ENCODE assay signal across 2 cellular contexts in the genomic region with DNA sequence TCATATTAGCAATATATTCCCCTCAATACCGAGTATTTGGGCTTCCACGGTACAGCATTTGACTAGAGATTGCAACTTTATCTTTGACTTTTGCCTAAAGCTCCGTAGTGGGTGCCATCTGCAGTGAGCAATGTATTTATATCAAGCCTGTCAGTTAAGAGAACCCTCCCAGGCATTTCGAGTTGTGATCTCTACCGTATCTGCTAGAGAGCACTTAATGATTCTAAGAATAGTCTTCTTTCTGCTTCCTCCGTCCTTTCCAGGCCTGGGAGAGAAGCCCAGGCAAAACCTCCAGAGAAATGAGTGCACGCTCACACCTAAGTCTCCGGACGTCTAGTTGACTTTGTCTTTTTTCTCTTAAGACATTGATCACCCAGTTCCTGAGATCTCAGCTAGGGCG.
TF ChIP-seq lines count a peak whose summit lies in the region.

No MANE protein-coding gene starts in this region.

TF ChIP-seq in GM23338, 12 proteins besides CTCF, POLR2A, EP300 and RAD21 (continued from another document):
- TF ChIP-seq ETS1 (IDR thresholded peaks at IDR 0.05): no peak
- no peak for TF ChIP-seq EZH2phosphoT487 (IDR thresholded peaks at IDR 0.05; ENCODE audit: unreplicated experiment)
- TF ChIP-seq, protein P1, sequence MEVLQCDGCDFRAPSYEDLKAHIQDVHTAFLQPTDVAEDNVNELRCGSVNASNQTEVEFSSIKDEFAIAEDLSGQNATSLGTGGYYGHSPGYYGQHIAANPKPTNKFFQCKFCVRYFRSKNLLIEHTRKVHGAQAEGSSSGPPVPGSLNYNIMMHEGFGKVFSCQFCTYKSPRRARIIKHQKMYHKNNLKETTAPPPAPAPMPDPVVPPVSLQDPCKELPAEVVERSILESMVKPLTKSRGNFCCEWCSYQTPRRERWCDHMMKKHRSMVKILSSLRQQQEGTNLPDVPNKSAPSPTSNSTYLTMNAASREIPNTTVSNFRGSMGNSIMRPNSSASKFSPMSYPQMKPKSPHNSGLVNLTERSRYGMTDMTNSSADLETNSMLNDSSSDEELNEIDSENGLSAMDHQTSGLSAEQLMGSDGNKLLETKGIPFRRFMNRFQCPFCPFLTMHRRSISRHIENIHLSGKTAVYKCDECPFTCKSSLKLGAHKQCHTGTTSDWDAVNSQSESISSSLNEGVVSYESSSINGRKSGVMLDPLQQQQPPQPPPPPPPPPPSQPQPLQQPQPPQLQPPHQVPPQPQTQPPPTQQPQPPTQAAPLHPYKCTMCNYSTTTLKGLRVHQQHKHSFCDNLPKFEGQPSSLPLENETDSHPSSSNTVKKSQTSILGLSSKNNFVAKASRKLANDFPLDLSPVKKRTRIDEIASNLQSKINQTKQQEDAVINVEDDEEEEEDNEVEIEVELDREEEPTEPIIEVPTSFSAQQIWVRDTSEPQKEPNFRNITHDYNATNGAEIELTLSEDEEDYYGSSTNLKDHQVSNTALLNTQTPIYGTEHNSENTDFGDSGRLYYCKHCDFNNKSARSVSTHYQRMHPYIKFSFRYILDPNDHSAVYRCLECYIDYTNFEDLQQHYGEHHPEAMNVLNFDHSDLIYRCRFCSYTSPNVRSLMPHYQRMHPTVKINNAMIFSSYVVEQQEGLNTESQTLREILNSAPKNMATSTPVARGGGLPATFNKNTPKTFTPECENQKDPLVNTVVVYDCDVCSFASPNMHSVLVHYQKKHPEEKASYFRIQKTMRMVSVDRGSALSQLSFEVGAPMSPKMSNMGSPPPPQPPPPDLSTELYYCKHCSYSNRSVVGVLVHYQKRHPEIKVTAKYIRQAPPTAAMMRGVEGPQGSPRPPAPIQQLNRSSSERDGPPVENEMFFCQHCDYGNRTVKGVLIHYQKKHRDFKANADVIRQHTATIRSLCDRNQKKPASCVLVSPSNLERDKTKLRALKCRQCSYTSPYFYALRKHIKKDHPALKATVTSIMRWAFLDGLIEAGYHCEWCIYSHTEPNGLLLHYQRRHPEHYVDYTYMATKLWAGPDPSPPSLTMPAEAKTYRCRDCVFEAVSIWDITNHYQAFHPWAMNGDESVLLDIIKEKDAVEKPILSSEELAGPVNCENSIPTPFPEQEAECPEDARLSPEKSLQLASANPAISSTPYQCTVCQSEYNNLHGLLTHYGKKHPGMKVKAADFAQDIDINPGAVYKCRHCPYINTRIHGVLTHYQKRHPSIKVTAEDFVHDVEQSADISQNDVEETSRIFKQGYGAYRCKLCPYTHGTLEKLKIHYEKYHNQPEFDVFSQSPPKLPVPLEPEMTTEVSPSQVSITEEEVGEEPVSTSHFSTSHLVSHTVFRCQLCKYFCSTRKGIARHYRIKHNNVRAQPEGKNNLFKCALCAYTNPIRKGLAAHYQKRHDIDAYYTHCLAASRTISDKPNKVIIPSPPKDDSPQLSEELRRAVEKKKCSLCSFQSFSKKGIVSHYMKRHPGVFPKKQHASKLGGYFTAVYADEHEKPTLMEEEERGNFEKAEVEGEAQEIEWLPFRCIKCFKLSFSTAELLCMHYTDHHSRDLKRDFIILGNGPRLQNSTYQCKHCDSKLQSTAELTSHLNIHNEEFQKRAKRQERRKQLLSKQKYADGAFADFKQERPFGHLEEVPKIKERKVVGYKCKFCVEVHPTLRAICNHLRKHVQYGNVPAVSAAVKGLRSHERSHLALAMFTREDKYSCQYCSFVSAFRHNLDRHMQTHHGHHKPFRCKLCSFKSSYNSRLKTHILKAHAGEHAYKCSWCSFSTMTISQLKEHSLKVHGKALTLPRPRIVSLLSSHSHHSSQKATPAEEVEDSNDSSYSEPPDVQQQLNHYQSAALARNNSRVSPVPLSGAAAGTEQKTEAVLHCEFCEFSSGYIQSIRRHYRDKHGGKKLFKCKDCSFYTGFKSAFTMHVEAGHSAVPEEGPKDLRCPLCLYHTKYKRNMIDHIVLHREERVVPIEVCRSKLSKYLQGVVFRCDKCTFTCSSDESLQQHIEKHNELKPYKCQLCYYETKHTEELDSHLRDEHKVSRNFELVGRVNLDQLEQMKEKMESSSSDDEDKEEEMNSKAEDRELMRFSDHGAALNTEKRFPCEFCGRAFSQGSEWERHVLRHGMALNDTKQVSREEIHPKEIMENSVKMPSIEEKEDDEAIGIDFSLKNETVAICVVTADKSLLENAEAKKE (CRISPR knock-in tag; IDR thresholded peaks at IDR 0.05): no peak
- TF ChIP-seq POLR2AphosphoS5 (IDR thresholded peaks at IDR 0.05; ENCODE audit: low read depth): no peak
- TF ChIP-seq NANOG (IDR thresholded peaks at IDR 0.05; ENCODE audit: borderline replicate concordance): no peak
- TF ChIP-seq, protein P2, sequence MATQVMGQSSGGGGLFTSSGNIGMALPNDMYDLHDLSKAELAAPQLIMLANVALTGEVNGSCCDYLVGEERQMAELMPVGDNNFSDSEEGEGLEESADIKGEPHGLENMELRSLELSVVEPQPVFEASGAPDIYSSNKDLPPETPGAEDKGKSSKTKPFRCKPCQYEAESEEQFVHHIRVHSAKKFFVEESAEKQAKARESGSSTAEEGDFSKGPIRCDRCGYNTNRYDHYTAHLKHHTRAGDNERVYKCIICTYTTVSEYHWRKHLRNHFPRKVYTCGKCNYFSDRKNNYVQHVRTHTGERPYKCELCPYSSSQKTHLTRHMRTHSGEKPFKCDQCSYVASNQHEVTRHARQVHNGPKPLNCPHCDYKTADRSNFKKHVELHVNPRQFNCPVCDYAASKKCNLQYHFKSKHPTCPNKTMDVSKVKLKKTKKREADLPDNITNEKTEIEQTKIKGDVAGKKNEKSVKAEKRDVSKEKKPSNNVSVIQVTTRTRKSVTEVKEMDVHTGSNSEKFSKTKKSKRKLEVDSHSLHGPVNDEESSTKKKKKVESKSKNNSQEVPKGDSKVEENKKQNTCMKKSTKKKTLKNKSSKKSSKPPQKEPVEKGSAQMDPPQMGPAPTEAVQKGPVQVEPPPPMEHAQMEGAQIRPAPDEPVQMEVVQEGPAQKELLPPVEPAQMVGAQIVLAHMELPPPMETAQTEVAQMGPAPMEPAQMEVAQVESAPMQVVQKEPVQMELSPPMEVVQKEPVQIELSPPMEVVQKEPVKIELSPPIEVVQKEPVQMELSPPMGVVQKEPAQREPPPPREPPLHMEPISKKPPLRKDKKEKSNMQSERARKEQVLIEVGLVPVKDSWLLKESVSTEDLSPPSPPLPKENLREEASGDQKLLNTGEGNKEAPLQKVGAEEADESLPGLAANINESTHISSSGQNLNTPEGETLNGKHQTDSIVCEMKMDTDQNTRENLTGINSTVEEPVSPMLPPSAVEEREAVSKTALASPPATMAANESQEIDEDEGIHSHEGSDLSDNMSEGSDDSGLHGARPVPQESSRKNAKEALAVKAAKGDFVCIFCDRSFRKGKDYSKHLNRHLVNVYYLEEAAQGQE (IDR thresholded peaks at IDR 0.05; ENCODE audit: unreplicated experiment): no peak
TF ChIP-seq in GM23338: peak in this region for 0.

TF ChIP-seq in SK-N-SH treated with all-trans-retinoic acid at 6 μM for 48 hours, 23 proteins besides CTCF, POLR2A, EP300 and RAD21 (continued from another document):
- TF ChIP-seq BACH2 (CRISPR knock-in tag; IDR thresholded peaks at IDR 0.05; ENCODE audit: borderline replicate concordance): no peak
- no peak for TF ChIP-seq TOX (CRISPR knock-in tag; IDR thresholded peaks at IDR 0.05; ENCODE audit: borderline replicate concordance)
- TF ChIP-seq TCF4 (CRISPR knock-in tag; IDR thresholded peaks at IDR 0.05; ENCODE audit: borderline replicate concordance): no peak
- TF ChIP-seq CSRNP3 (CRISPR knock-in tag; IDR thresholded peaks at IDR 0.05): no peak
- no peak for TF ChIP-seq ISL1 (CRISPR knock-in tag; IDR thresholded peaks at IDR 0.05)
- TF ChIP-seq ZFP30 (CRISPR knock-in tag; IDR thresholded peaks at IDR 0.05): no peak
- TF ChIP-seq, protein P3, sequence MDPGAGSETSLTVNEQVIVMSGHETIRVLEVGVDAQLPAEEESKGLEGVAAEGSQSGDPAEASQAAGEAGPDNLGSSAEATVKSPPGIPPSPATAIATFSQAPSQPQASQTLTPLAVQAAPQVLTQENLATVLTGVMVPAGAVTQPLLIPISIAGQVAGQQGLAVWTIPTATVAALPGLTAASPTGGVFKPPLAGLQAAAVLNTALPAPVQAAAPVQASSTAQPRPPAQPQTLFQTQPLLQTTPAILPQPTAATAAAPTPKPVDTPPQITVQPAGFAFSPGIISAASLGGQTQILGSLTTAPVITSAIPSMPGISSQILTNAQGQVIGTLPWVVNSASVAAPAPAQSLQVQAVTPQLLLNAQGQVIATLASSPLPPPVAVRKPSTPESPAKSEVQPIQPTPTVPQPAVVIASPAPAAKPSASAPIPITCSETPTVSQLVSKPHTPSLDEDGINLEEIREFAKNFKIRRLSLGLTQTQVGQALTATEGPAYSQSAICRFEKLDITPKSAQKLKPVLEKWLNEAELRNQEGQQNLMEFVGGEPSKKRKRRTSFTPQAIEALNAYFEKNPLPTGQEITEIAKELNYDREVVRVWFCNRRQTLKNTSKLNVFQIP (CRISPR knock-in tag; IDR thresholded peaks at IDR 0.05; ENCODE audit: borderline replicate concordance, low read depth): no peak
- TF ChIP-seq ZNF8 (CRISPR knock-in tag; IDR thresholded peaks at IDR 0.05): no peak
- TF ChIP-seq OSR1 (CRISPR knock-in tag; IDR thresholded peaks at IDR 0.05): no peak
- no peak for TF ChIP-seq ESRRG (CRISPR knock-in tag; IDR thresholded peaks at IDR 0.05)
- no peak for TF ChIP-seq CSDC2 (CRISPR knock-in tag; IDR thresholded peaks at IDR 0.05)
- TF ChIP-seq RARB (CRISPR knock-in tag; IDR thresholded peaks at IDR 0.05): no peak
- TF ChIP-seq TSHZ2 (CRISPR knock-in tag; IDR thresholded peaks at IDR 0.05): no peak
- no peak for TF ChIP-seq ZC3H10 (CRISPR knock-in tag; IDR thresholded peaks at IDR 0.05)
TF ChIP-seq in SK-N-SH treated with all-trans-retinoic acid at 6 μM for 48 hours: peak in this region for 0.
